9 cellular contexts compared by ENCODE assay signal in the genomic region with DNA sequence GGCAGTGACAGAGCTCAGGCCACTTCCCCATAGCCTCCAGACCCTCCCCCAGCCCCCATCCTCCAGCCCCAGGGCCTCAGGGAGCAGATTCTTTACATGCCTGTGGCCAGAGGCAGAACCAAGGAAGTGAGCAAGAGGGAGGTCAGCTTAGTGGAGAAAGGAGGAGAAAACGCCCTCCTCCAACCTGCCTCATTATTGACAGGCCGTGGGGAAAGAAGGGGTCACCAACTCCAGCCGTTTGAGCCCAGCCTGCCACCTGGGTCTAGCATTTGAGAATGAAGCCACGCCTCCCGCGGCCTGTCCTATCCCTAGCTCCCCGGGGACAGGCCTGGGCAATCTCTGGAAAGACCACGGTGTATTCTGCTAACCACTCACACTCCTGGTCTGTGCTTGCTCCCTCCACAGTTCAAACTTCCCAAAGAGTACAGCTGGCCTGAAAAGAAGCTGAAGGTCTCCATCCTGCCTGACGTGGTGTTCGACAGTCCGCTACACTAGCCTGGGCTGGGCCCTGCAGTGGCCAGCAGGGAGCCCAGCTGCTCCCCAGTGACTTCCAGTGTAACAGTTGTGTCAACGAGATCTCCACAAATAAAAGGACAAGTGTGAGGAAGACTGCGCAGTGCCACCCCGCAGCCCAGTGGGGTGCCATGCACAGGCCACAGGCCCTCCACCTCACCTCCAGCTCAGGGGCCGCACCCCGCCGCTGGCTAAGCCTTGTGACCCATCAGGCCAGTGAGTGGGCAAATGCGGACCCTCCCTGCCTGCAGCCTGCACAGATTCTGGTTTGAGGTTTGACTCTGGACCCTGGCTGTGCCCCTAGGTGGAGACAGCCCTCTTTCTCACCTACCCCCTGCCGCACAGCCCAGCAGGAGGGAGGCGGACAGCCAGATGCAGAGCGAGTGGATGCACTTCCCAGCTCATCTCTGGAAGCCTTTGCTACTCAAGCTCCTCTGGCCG. TPM values are rescaled to one million over a fixed set of nuclear protein-coding genes. Genes with fewer than 3 reads are reported as not detected.
A peak's percentile ranks its signal among the peaks of the same experiment; 100 is the strongest.
DNase-seq lines count a peak whose midpoint lies in the region; ATAC-seq and TF ChIP-seq lines count a peak whose summit lies in the region.
"Had no signal": no experiment of that assay in that cellular context is flagged by ENCODE, and none has a peak within 500 bp of the region (broad histone marks: within the 10 kb centered on the region; RNA-seq: fewer than 3 reads in every experiment).

No MANE protein-coding gene starts in this region.

- TF ChIP-seq CTCF in H9 (conservative IDR thresholded peaks at IDR 0.05) = no peak
- no peak for TF ChIP-seq CTCF in WERI-Rb-1 (IDR thresholded peaks at IDR 0.05; ENCODE audit: low read depth, low read length)

- H3K4me3 ChIP-seq in WERI-Rb-1 (ENCODE audit: low read depth, low read length) = no peak overlapping the region
- no peak overlapping the region for H3K4me3 ChIP-seq in right cardiac atrium (ENCODE audit: low read length)
- H3K4me3 ChIP-seq: lung had no signal

- no peak overlapping the region for H3K18ac ChIP-seq in H9 (ENCODE audit: insufficient read length, low read depth, low read length)

- H3K4me1 ChIP-seq in H9 (ENCODE audit: insufficient read depth, low read length) = peaks cover 15% of the 10 kb centered on the region
- H3K4me1 ChIP-seq in right cardiac atrium (ENCODE audit: control insufficient read depth, insufficient read depth, low read length) = peaks cover 49% of the 10 kb centered on the region

- peak overlapping the region in 1 of 2 experiments; percentile 2; a peak in 3 of 5 replicates for H3K4me3 Mint-ChIP-seq in H9
- no peak overlapping the region for H3K4me3 Mint-ChIP-seq in stimulated activated naive B cell treated with anti-CD40 and anti-IgM and Interleukin-4, amounts not matched to agents 10 μg/mL and 1 μg/mL and 100 μg/mL, for 72 hours

- H4K91ac ChIP-seq in H9 (ENCODE audit: insufficient read length, low read depth, low read length) = peak overlapping the region; percentile 88

- no peak overlapping the region for H3K27ac ChIP-seq in H9 (ENCODE audit: insufficient read length, low read depth, low read length)
- peak overlapping the region; percentile 91 for H3K27ac ChIP-seq in WERI-Rb-1
- H3K27ac ChIP-seq in right cardiac atrium (ENCODE audit: low read length) = peak overlapping the region; percentile 40

- no peaks in the 10 kb centered on the region for H3K27me3 ChIP-seq in H9 (ENCODE audit: insufficient read depth, low read length)
- no peaks in the 10 kb centered on the region for H3K27me3 ChIP-seq in WERI-Rb-1 (ENCODE audit: insufficient read depth, low read depth, severe bottlenecking)
- H3K27me3 ChIP-seq in right cardiac atrium (ENCODE audit: control insufficient read depth, insufficient read depth) = no peaks in the 10 kb centered on the region

- no peak overlapping the region for H4K8ac ChIP-seq in H9 (replicated peaks; ENCODE audit: insufficient read length, low read depth, low read length)

- peaks cover 2% of the 10 kb centered on the region for H4K20me1 ChIP-seq in H9 (ENCODE audit: control insufficient read depth, insufficient read depth, insufficient read length)

- peaks cover 84 to 91% of the 10 kb centered on the region in 2 experiments for H3K4me1 Mint-ChIP-seq in H9
- peaks cover 25 to 31% of the 10 kb centered on the region in 2 donors for H3K4me1 Mint-ChIP-seq in stimulated activated naive B cell treated with anti-CD40 and anti-IgM and Interleukin-4, amounts not matched to agents 10 μg/mL and 1 μg/mL and 100 μg/mL, for 72 hours

- H3K79me1 ChIP-seq in H9 (ENCODE audit: insufficient read depth, low read depth, low read length, poor library complexity, severe bottlenecking) = no peaks in the 10 kb centered on the region

- no peak overlapping the region for H3K23ac ChIP-seq in H9 (ENCODE audit: insufficient read length, low read depth, low read length)

- H2AK5ac ChIP-seq in H9 (ENCODE audit: insufficient read length, low read length) = no peak overlapping the region

- peaks cover 9% of the 10 kb centered on the region for H3K36me3 ChIP-seq in WERI-Rb-1

- H2BK120ac ChIP-seq in H9 (ENCODE audit: low read depth, low read length, poor library complexity, severe bottlenecking) = no peak overlapping the region

- ATAC-seq in right cardiac atrium (no peak), left colon (no peak)
- no peak for ATAC-seq in stimulated activated naive B cell treated with anti-CD40 and anti-IgM and Interleukin-4, amounts not matched to agents 10 μg/mL and 1 μg/mL and 100 μg/mL, for 72 hours (replicated peaks)

- H3K36me3 Mint-ChIP-seq in H9 (ENCODE audit: insufficient read depth in 1 of 3, low read depth in 3 of 3) = peaks cover 0 to 4% (median 0%) of the 10 kb centered on the region in 3 experiments; a peak in 4 of 7 replicates
- peaks cover 13 to 17% of the 10 kb centered on the region in 2 donors for H3K36me3 Mint-ChIP-seq in stimulated activated naive B cell treated with anti-CD40 and anti-IgM and Interleukin-4, amounts not matched to agents 10 μg/mL and 1 μg/mL and 100 μg/mL, for 72 hours

- H2AFZ ChIP-seq in H9 (ENCODE audit: low read length) = no peak overlapping the region

- H2BK5ac ChIP-seq in H9 (ENCODE audit: insufficient read length, low read length) = no peak overlapping the region

- H2BK20ac ChIP-seq in H9 (ENCODE audit: low read depth, low read length, poor library complexity, severe bottlenecking) = no peak overlapping the region

- no peak overlapping the region for H3T11ph ChIP-seq in H9 (ENCODE audit: low read length)

- H3K14ac ChIP-seq in H9 (ENCODE audit: insufficient read depth, low read length) = no peak overlapping the region

- no peaks in the 10 kb centered on the region; the same call in 1 of the 2 replicates for H3K27me3 Mint-ChIP-seq in H9 (ENCODE audit: low read depth)
- no peaks in the 10 kb centered on the region for H3K27me3 Mint-ChIP-seq in stimulated activated naive B cell treated with anti-CD40 and anti-IgM and Interleukin-4, amounts not matched to agents 10 μg/mL and 1 μg/mL and 100 μg/mL, for 72 hours

- peak overlapping the region; percentile 90 to 100 (median 96); a peak in 5 of 7 replicates for H3K27ac Mint-ChIP-seq in H9
- peak overlapping the region; percentile 75 for H3K27ac Mint-ChIP-seq in stimulated activated naive B cell treated with anti-CD40 and anti-IgM and Interleukin-4, amounts not matched to agents 10 μg/mL and 1 μg/mL and 100 μg/mL, for 72 hours

- no peaks in the 10 kb centered on the region for H3K9me3 Mint-ChIP-seq in H9
- H3K9me3 Mint-ChIP-seq in stimulated activated naive B cell treated with anti-CD40 and anti-IgM and Interleukin-4, amounts not matched to agents 10 μg/mL and 1 μg/mL and 100 μg/mL, for 72 hours = no peaks in the 10 kb centered on the region

- H3K56ac ChIP-seq in H9 (ENCODE audit: insufficient read length, low read depth, low read length) = no peak overlapping the region

- WGBS in H9 (ENCODE audit: extremely low coverage, insufficient read length, low lambda C conversion rate) = no CpG with 5 or more reads among the region's 22 CpGs
- 66% methylated on average over 22 of the region's 22 CpGs for WGBS in right cardiac atrium

- no peak overlapping the region for H4K5ac ChIP-seq in H9 (ENCODE audit: insufficient read length, low read depth, low read length)

- H2BK12ac ChIP-seq in H9 (ENCODE audit: insufficient read length, low read depth, low read length) = no peak overlapping the region

- no peak overlapping the region for H3K4ac ChIP-seq in H9 (ENCODE audit: low read depth, low read length)

- no peak overlapping the region for H3K4me2 ChIP-seq in H9 (ENCODE audit: insufficient read depth, insufficient read length, low read length)

- no peak overlapping the region for H2BK15ac ChIP-seq in H9 (ENCODE audit: low read depth, low read length)

- H3K23me2 ChIP-seq in H9 (ENCODE audit: insufficient read length, low read depth, low read length, poor library complexity, severe bottlenecking) = no peaks in the 10 kb centered on the region

- intact Hi-C loops in right cardiac atrium (cut with DNase I) = no loop called here
- intact Hi-C loops in left colon (cut with DNase I, micrococcal nuclease) = no loop called here

- DNase-seq in H9 = peak; percentile 90
- peak; percentile 70 for DNase-seq in WERI-Rb-1
- DNase-seq in right cardiac atrium = peak; percentile 36 to 73 (median 61)
- no peak for DNase-seq in stimulated activated naive B cell treated with anti-CD40 and anti-IgM and Interleukin-4, amounts not matched to agents 10 μg/mL and 1 μg/mL and 100 μg/mL, for 72 hours
- DNase-seq in NOMO-1 treated with dmso at 0.1 percent for 144 hours (lab: John Stamatoyannopoulos, UW; ENCODE audit: unreplicated experiment) = no peak
- DNase-seq in left colon = no peak
- no peak for DNase-seq in DMS 273 (lab: John Stamatoyannopoulos, UW; ENCODE audit: unreplicated experiment)
- no peak for DNase-seq in activated T-cell treated with anti-CD3 and anti-CD28 coated beads, Interleukin-2, amount 50 U/mL, for 48 hours

- no peak overlapping the region for H3K9ac ChIP-seq in H9 (ENCODE audit: extremely low read depth, insufficient read length, low read length)

- H3K9me3 ChIP-seq in H9 (ENCODE audit: control insufficient read depth, low read depth, low read length) (no peaks in the 10 kb centered on the region), WERI-Rb-1 (ENCODE audit: severe bottlenecking) (no peaks in the 10 kb centered on the region), right cardiac atrium (ENCODE audit: control insufficient read depth, low read length) (no peaks in the 10 kb centered on the region)

- H3K79me2 ChIP-seq in H9 (ENCODE audit: insufficient read depth, low read length) = no peaks in the 10 kb centered on the region

RNA-seq across cellular contexts. Expression of a gene that starts 14.3 kb away (rescaled TPM):
- 37.0 and 40.6 TPM in 2 replicates for total RNA-seq in H9 (2021)
- total RNA-seq in right cardiac atrium = 100 to 1,000 TPM; 104 to 120 (median 109) TPM
- 71.4 TPM for polyA plus RNA-seq in right cardiac atrium
- 10 to 100 TPM; 58.4 to 64.0 TPM for total RNA-seq in left colon

Comparison
In these comparisons a context has a peak if more than half of its experiments do, and no peak if none do; other contexts are left out.
1. DNase-seq: peak in H9 (single experiment), WERI-Rb-1 (single experiment) and right cardiac atrium (3 of 3); none in stimulated activated naive B cell treated with anti-CD40 and anti-IgM and Interleukin-4, amounts not matched to agents 10 μg/mL and 1 μg/mL and 100 μg/mL, for 72 hours (single experiment), NOMO-1 treated with dmso at 0.1 percent for 144 hours (single experiment), left colon (0 of 2), DMS 273 (single experiment) and activated T-cell treated with anti-CD3 and anti-CD28 coated beads, Interleukin-2, amount 50 U/mL, for 48 hours (0 of 2).